ENCODE assay signal across 23 cellular contexts in the genomic region with DNA sequence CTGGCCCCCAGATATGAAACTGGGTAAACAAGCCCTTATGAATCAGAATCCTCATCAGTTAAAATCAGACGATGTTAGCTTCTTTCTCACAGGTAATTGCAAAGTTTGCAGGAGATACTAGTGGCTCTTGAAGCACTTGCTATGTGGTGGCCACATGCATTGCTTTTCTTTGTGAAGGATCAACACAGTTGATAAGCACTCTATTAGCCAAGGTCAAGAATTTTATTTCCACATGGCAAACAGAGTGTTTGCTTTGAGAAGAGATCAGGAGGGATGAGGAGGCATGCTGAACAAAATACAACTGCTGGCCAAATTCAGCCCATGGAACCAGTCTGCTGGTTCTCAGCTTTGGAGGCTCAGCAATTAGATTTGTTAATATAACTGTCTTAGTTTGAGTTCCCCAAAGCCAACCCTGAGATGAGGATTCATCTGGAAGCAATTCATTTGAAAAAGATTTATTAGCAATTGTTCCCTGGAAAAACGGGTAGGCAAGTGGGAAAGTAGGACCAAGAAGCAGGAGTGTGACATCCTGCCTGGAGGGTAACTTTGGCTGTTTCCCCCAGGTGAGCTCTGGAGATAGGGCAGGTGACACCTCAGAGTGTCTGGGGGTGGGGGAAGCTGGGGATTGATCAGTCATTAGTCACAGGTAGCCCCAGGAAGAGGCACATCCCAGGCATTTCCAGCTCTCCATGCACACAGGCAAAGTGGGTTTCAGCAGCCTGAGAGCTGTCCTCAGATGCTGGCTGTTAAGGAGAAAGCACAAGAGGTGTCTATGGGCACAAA.
DNase-seq lines count a peak whose midpoint lies in the region; ATAC-seq, FAIRE-seq and TF ChIP-seq lines count a peak whose summit lies in the region.
"Had no signal": no experiment of that assay in that cellular context is flagged by ENCODE, and none has a peak within 500 bp of the region (broad histone marks: within the 10 kb centered on the region; RNA-seq: fewer than 3 reads in every experiment).

No MANE protein-coding gene starts in this region.

- H3K9me3 Mint-ChIP-seq in chondrocyte (ENCODE audit: low read depth) = no peaks in the 10 kb centered on the region
- H3K9me3 Mint-ChIP-seq: activated T-helper 2 cell treated with anti-CD3 and anti-CD28 coated beads, Interferon-gamma antibody, Interleukin-2, Interleukin-4, amounts not matched to agents 10 μg/mL and 5 μg/mL and 100 μg/mL, durations not matched to agents 14 hours and 24 hours and 36 hours; memory B cell; natural killer cell treated with Interleukin-12 subunit alpha and Interleukin-12 subunit beta and Interleukin-15 and Interleukin-18, amount 100 ng/mL, for 72 hours had no signal

- TF ChIP-seq POLR2A in A549 (IDR thresholded peaks at IDR 0.05; ENCODE audit: low read length) = no peak

- CTCF ChIA-PET in A549 (lab: Yijun Ruan, JAX) = interaction anchor here (1.0 to 8.3 kb wide), 5 partner anchors 13 to 102 kb away, joined by 3 to 51 read pairs (median 3); no protein-coding TSS in a partner anchor

- peak overlapping the region; percentile 62 for H3K4me2 ChIP-seq in A549

- POLR2A ChIA-PET in A549 (lab: Yijun Ruan, JAX) = interaction anchor here (0.8 to 1.9 kb wide), 2 partner anchors 125 to 126 kb away, joined by 4 to 9 read pairs; no protein-coding TSS in a partner anchor

- 4% methylated on average over 2 of the region's 2 CpGs for WGBS in A549 (ENCODE audit: missing lambda C conversion rate)

- H3K4me1 ChIP-seq in A549 = peaks cover 85% of the 10 kb centered on the region
- H3K4me1 ChIP-seq: psoas muscle had no signal

- in situ Hi-C loops in G401 (cut with HindIII; ENCODE audit: low sequenced_read_pairs) = no loop called here

- no peaks in the 10 kb centered on the region for H3K9me3 ChIP-seq in A549
- H3K9me3 ChIP-seq: psoas muscle had no signal

- DNase-seq in A549 (ENCODE audit: low read depth in 1 of 2, low spot score in 1 of 2) (peak in 1 of 2 experiments; percentile 61), LNCaP clone FGC (ENCODE audit: low read depth) (peak; percentile 27), chondrocyte (ENCODE audit: low spot score) (no peak), kidney glomerular epithelial cell (lab: John Stamatoyannopoulos, UW) (peak; percentile 23), G401 (ENCODE audit: low spot score) (no peak)
- DNase-seq: activated CD4-positive, alpha-beta T cell treated with anti-CD3 and anti-CD28 coated beads for 36 hours; activated CD8-positive, alpha-beta memory T cell treated with anti-CD3 and anti-CD28 coated beads, Interleukin-2, amount 10 ng/mL, durations not matched to agents 7 days and 5 days; CD4-positive, alpha-beta memory T cell; NCI-H1694 treated with DMSO at 0.1 percent for 48 hours; NCI-H446 treated with DMSO at 0.1 percent for 48 hours; psoas muscle; SIG-M5; stimulated activated CD4-positive, alpha-beta T cell treated with anti-CD3 and anti-CD28 coated beads, Interleukin-15, amount 100 ng/mL, for 24 hours; stimulated activated naive CD4-positive, alpha-beta T cell; T-helper 9 cell had no signal

- H3K27ac ChIP-seq in A549 = peak overlapping the region; percentile 93 to 98
- H3K27ac ChIP-seq: psoas muscle had no signal

- H3K27ac Mint-ChIP-seq in chondrocyte (ENCODE audit: unreplicated experiment) = peak overlapping the region; percentile 95
- H3K27ac Mint-ChIP-seq: activated CD4-positive, alpha-beta T cell treated with anti-CD3 and anti-CD28 coated beads for 36 hours; activated CD8-positive, alpha-beta memory T cell treated with anti-CD3 and anti-CD28 coated beads, Interleukin-2, amount 10 ng/mL, durations not matched to agents 7 days and 5 days; activated T-helper 2 cell treated with anti-CD3 and anti-CD28 coated beads, Interferon-gamma antibody, Interleukin-2, Interleukin-4, amounts not matched to agents 10 μg/mL and 5 μg/mL and 100 μg/mL, durations not matched to agents 14 hours and 24 hours and 36 hours; CD4-positive, alpha-beta memory T cell; memory B cell; natural killer cell treated with Interleukin-12 subunit alpha and Interleukin-12 subunit beta and Interleukin-15 and Interleukin-18, amount 100 ng/mL, for 72 hours had no signal

- no peak for TF ChIP-seq EP300 in A549 (IDR thresholded peaks at IDR 0.05)

- H3K4me3 ChIP-seq in A549 (no peak overlapping the region), LNCaP clone FGC (ENCODE audit: low read depth, low read length) (no peak overlapping the region)
- H3K4me3 ChIP-seq: psoas muscle had no signal

- no peaks in the 10 kb centered on the region for H3K36me3 Mint-ChIP-seq in chondrocyte (ENCODE audit: low read depth)
- H3K36me3 Mint-ChIP-seq: activated CD8-positive, alpha-beta memory T cell treated with anti-CD3 and anti-CD28 coated beads, Interleukin-2, amount 10 ng/mL, durations not matched to agents 7 days and 5 days; CD4-positive, alpha-beta memory T cell; memory B cell; natural killer cell treated with Interleukin-12 subunit alpha and Interleukin-12 subunit beta and Interleukin-15 and Interleukin-18, amount 100 ng/mL, for 72 hours had no signal

- TF ChIP-seq RAD21 in A549 (conservative IDR thresholded peaks at IDR 0.05 in 1 of 2, IDR thresholded peaks at IDR 0.05 in 1 of 2) = no peak

- no peak for FAIRE-seq in A549 (lab: Jason Lieb, UNC)
- FAIRE-seq: G401.6, urothelium cell line had no signal

- no peak overlapping the region for H3K4me3 Mint-ChIP-seq in chondrocyte (ENCODE audit: unreplicated experiment)
- H3K4me3 Mint-ChIP-seq: activated CD4-positive, alpha-beta T cell treated with anti-CD3 and anti-CD28 coated beads for 36 hours; activated CD8-positive, alpha-beta memory T cell treated with anti-CD3 and anti-CD28 coated beads, Interleukin-2, amount 10 ng/mL, durations not matched to agents 7 days and 5 days; CD4-positive, alpha-beta memory T cell; memory B cell; natural killer cell treated with Interleukin-12 subunit alpha and Interleukin-12 subunit beta and Interleukin-15 and Interleukin-18, amount 100 ng/mL, for 72 hours had no signal

- ATAC-seq in A549 = peak in 1 of 2 experiments; percentile 3; a peak in 2 of 6 replicates
- no peak for ATAC-seq in GM21825 (IDR thresholded peaks at IDR 0.05; ENCODE audit: unreplicated experiment)
- ATAC-seq in GM21526 (IDR thresholded peaks at IDR 0.05; ENCODE audit: low FRiP score, unreplicated experiment) = no peak
- ATAC-seq in GM19035 (IDR thresholded peaks at IDR 0.05; ENCODE audit: unreplicated experiment) = no peak
- ATAC-seq: activated CD4-positive, alpha-beta T cell treated with anti-CD3 and anti-CD28 coated beads for 36 hours; activated CD8-positive, alpha-beta memory T cell treated with anti-CD3 and anti-CD28 coated beads, Interleukin-2, amount 10 ng/mL, durations not matched to agents 7 days and 5 days; psoas muscle had no signal

- no peaks in the 10 kb centered on the region for H3K27me3 Mint-ChIP-seq in chondrocyte (ENCODE audit: low read depth)

- TF ChIP-seq CTCF in A549 (IDR thresholded peaks at IDR 0.05) = no peak
- TF ChIP-seq CTCF in LNCaP clone FGC (IDR thresholded peaks at IDR 0.05; ENCODE audit: control insufficient read depth, extremely low read depth, insufficient read depth) = no peak
- TF ChIP-seq CTCF in chondrocyte (IDR thresholded peaks at IDR 0.05) = no peak

- H3K4me1 Mint-ChIP-seq in chondrocyte (ENCODE audit: low read depth) = peaks cover 82% of the 10 kb centered on the region
- H3K4me1 Mint-ChIP-seq: activated CD4-positive, alpha-beta T cell treated with anti-CD3 and anti-CD28 coated beads for 36 hours; activated CD8-positive, alpha-beta memory T cell treated with anti-CD3 and anti-CD28 coated beads, Interleukin-2, amount 10 ng/mL, durations not matched to agents 7 days and 5 days; CD4-positive, alpha-beta memory T cell; memory B cell had no signal

TF ChIP-seq in A549, 52 proteins besides CTCF, POLR2A, EP300 and RAD21:
- TF ChIP-seq, protein P1, sequence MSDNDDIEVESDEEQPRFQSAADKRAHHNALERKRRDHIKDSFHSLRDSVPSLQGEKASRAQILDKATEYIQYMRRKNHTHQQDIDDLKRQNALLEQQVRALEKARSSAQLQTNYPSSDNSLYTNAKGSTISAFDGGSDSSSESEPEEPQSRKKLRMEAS (IDR thresholded peaks at IDR 0.05) = peak; percentile 63
- TF ChIP-seq HOXB13 (CRISPR knock-in tag; IDR thresholded peaks at IDR 0.05; ENCODE audit: low read depth) (0 out of 2 replicates have a peak, but pooled peaks have one; percentile 18), GATA3 (IDR thresholded peaks at IDR 0.05; ENCODE audit: borderline replicate concordance) (peak; percentile 74), ZNF302 (CRISPR knock-in tag; IDR thresholded peaks at IDR 0.05) (0 out of 2 replicates have a peak, but pooled peaks have one; percentile 22), RCOR1 (IDR thresholded peaks at IDR 0.05; ENCODE audit: low read depth, low read length) (no peak), PHF8 (IDR thresholded peaks at IDR 0.05; ENCODE audit: borderline replicate concordance, low read depth) (no peak)

Comparison
In these comparisons a context has a peak if more than half of its experiments do, and no peak if none do; other contexts are left out.
1. DNase-seq: peak in LNCaP clone FGC (single experiment) and kidney glomerular epithelial cell (single experiment); none in chondrocyte (single experiment) and G401 (single experiment).